1 cellular context compared by ENCODE assay signal in the genomic region with DNA sequence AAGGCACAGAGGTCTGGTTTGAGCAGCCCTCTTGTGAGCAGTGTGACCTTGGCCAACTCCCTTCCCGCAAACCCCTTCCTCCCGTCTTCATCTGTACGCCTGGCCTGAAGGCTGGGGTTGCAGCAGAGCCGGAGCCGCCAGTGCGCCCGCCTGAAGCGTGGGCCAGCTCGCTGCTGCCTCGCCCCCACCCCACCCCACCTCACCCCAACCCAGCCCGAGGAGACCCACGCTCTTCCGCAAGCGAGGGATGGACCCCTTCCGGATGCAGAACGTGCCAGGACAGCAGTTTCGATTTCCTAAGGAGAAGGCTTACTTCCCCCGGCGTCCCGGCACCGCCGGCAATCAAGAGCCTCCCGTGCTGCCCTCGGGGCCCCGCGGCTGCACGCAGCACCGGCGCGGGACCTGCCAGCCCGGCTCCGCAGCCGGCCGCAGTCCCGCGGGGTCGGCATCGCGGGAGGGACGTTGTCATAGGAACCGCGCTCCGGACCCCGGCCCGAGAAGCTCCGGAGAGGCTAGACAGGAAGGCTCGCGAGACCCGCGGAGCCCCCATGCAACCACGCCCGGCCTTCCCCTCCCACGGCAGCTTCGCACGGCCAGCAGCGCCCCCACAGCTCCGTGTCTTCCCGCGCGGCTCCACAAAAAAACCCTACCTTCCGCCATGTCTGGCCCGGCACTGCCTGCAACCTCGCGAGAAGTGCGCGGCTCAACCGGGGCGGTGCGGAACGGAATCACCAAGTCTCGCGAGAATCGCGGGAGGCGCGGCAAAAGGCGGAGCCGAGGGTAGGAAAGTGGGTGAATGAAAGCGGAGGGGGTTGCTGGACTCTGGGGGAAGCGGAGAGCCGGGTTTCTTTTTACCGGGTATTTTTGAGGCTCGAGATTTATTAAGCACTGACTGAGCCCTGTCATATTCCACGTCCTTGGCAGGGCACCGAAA.
A peak's percentile ranks its signal among the peaks of the same experiment; 100 is the strongest.
TF ChIP-seq lines count a peak whose summit lies in the region.

A gene with protein sequence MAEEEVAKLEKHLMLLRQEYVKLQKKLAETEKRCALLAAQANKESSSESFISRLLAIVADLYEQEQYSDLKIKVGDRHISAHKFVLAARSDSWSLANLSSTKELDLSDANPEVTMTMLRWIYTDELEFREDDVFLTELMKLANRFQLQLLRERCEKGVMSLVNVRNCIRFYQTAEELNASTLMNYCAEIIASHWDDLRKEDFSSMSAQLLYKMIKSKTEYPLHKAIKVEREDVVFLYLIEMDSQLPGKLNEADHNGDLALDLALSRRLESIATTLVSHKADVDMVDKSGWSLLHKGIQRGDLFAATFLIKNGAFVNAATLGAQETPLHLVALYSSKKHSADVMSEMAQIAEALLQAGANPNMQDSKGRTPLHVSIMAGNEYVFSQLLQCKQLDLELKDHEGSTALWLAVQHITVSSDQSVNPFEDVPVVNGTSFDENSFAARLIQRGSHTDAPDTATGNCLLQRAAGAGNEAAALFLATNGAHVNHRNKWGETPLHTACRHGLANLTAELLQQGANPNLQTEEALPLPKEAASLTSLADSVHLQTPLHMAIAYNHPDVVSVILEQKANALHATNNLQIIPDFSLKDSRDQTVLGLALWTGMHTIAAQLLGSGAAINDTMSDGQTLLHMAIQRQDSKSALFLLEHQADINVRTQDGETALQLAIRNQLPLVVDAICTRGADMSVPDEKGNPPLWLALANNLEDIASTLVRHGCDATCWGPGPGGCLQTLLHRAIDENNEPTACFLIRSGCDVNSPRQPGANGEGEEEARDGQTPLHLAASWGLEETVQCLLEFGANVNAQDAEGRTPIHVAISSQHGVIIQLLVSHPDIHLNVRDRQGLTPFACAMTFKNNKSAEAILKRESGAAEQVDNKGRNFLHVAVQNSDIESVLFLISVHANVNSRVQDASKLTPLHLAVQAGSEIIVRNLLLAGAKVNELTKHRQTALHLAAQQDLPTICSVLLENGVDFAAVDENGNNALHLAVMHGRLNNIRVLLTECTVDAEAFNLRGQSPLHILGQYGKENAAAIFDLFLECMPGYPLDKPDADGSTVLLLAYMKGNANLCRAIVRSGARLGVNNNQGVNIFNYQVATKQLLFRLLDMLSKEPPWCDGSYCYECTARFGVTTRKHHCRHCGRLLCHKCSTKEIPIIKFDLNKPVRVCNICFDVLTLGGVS (minus strand): TSS at position 698 of the 934 bp plus-strand sequence. CDS start 38 bp downstream, at position 660.

TF ChIP-seq in HepG2, 621 proteins besides CTCF, POLR2A, EP300 and RAD21 (continued from another document):
- TF ChIP-seq, protein P1, sequence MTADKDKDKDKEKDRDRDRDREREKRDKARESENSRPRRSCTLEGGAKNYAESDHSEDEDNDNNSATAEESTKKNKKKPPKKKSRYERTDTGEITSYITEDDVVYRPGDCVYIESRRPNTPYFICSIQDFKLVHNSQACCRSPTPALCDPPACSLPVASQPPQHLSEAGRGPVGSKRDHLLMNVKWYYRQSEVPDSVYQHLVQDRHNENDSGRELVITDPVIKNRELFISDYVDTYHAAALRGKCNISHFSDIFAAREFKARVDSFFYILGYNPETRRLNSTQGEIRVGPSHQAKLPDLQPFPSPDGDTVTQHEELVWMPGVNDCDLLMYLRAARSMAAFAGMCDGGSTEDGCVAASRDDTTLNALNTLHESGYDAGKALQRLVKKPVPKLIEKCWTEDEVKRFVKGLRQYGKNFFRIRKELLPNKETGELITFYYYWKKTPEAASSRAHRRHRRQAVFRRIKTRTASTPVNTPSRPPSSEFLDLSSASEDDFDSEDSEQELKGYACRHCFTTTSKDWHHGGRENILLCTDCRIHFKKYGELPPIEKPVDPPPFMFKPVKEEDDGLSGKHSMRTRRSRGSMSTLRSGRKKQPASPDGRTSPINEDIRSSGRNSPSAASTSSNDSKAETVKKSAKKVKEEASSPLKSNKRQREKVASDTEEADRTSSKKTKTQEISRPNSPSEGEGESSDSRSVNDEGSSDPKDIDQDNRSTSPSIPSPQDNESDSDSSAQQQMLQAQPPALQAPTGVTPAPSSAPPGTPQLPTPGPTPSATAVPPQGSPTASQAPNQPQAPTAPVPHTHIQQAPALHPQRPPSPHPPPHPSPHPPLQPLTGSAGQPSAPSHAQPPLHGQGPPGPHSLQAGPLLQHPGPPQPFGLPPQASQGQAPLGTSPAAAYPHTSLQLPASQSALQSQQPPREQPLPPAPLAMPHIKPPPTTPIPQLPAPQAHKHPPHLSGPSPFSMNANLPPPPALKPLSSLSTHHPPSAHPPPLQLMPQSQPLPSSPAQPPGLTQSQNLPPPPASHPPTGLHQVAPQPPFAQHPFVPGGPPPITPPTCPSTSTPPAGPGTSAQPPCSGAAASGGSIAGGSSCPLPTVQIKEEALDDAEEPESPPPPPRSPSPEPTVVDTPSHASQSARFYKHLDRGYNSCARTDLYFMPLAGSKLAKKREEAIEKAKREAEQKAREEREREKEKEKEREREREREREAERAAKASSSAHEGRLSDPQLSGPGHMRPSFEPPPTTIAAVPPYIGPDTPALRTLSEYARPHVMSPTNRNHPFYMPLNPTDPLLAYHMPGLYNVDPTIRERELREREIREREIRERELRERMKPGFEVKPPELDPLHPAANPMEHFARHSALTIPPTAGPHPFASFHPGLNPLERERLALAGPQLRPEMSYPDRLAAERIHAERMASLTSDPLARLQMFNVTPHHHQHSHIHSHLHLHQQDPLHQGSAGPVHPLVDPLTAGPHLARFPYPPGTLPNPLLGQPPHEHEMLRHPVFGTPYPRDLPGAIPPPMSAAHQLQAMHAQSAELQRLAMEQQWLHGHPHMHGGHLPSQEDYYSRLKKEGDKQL (CRISPR knock-in tag; IDR thresholded peaks at IDR 0.05; ENCODE audit: low read depth) = no peak
- TF ChIP-seq, protein P2, sequence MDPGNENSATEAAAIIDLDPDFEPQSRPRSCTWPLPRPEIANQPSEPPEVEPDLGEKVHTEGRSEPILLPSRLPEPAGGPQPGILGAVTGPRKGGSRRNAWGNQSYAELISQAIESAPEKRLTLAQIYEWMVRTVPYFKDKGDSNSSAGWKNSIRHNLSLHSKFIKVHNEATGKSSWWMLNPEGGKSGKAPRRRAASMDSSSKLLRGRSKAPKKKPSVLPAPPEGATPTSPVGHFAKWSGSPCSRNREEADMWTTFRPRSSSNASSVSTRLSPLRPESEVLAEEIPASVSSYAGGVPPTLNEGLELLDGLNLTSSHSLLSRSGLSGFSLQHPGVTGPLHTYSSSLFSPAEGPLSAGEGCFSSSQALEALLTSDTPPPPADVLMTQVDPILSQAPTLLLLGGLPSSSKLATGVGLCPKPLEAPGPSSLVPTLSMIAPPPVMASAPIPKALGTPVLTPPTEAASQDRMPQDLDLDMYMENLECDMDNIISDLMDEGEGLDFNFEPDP (CRISPR knock-in tag; conservative IDR thresholded peaks at IDR 0.05) = no peak
- TF ChIP-seq YY1 (IDR thresholded peaks at IDR 0.05; ENCODE audit: insufficient read depth, insufficient replicate concordance, low read depth, low read length) (peak; percentile 95), ZNF296 (CRISPR knock-in tag; conservative IDR thresholded peaks at IDR 0.05) (no peak), MAFG (CRISPR knock-in tag; IDR thresholded peaks at IDR 0.05) (no peak), ZNF337 (CRISPR knock-in tag; IDR thresholded peaks at IDR 0.05; ENCODE audit: borderline replicate concordance, low read depth) (no peak), ZNF160 (CRISPR knock-in tag; IDR thresholded peaks at IDR 0.05) (no peak), KMT2B (CRISPR knock-in tag; IDR thresholded peaks at IDR 0.05) (peak; percentile 96), ZNF792 (CRISPR knock-in tag; IDR thresholded peaks at IDR 0.05) (0 out of 2 replicates have a peak, but pooled peaks have one; percentile 28), ZNF484 (CRISPR knock-in tag; IDR thresholded peaks at IDR 0.05; ENCODE audit: borderline replicate concordance, low read depth) (no peak), ZKSCAN8 (CRISPR knock-in tag; IDR thresholded peaks at IDR 0.05; ENCODE audit: borderline replicate concordance) (0 out of 2 replicates have a peak, but pooled peaks have one; percentile 58), KAT8 (CRISPR knock-in tag; IDR thresholded peaks at IDR 0.05) (peak; percentile 87), ZNF703 (CRISPR knock-in tag; IDR thresholded peaks at IDR 0.05; ENCODE audit: borderline replicate concordance) (no peak; the same call in 1 of the 2 replicates), ZNF253 (CRISPR knock-in tag; IDR thresholded peaks at IDR 0.05; ENCODE audit: borderline replicate concordance) (no peak), PHF20 (CRISPR knock-in tag; IDR thresholded peaks at IDR 0.05) (peak; percentile 80), ZZZ3 (CRISPR knock-in tag; IDR thresholded peaks at IDR 0.05; ENCODE audit: borderline replicate concordance) (peak; percentile 86), SMAD9 (CRISPR knock-in tag; IDR thresholded peaks at IDR 0.05) (no peak), JUND (CRISPR knock-in tag; IDR thresholded peaks at IDR 0.05) (no peak), ZNF570 (CRISPR knock-in tag; IDR thresholded peaks at IDR 0.05; ENCODE audit: borderline replicate concordance) (0 out of 2 replicates have a peak, but pooled peaks have one; percentile 33), TEAD3 (CRISPR knock-in tag; optimal IDR thresholded peaks at IDR 0.05; ENCODE audit: borderline replicate concordance) (peak; percentile 41), GTF2F1 (IDR thresholded peaks at IDR 0.05; ENCODE audit: low read length) (no peak)
- TF ChIP-seq, protein P3, sequence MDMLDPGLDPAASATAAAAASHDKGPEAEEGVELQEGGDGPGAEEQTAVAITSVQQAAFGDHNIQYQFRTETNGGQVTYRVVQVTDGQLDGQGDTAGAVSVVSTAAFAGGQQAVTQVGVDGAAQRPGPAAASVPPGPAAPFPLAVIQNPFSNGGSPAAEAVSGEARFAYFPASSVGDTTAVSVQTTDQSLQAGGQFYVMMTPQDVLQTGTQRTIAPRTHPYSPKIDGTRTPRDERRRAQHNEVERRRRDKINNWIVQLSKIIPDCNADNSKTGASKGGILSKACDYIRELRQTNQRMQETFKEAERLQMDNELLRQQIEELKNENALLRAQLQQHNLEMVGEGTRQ (IDR thresholded peaks at IDR 0.05; ENCODE audit: low read depth, low read length) = no peak
- TF ChIP-seq, protein P3 (CRISPR knock-in tag; IDR thresholded peaks at IDR 0.05; ENCODE audit: borderline replicate concordance) = no peak
- TF ChIP-seq, protein P4, sequence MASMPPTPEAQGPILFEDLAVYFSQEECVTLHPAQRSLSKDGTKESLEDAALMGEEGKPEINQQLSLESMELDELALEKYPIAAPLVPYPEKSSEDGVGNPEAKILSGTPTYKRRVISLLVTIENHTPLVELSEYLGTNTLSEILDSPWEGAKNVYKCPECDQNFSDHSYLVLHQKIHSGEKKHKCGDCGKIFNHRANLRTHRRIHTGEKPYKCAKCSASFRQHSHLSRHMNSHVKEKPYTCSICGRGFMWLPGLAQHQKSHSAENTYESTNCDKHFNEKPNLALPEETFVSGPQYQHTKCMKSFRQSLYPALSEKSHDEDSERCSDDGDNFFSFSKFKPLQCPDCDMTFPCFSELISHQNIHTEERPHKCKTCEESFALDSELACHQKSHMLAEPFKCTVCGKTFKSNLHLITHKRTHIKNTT (CRISPR knock-in tag; IDR thresholded peaks at IDR 0.05) = no peak
- TF ChIP-seq, protein P5, sequence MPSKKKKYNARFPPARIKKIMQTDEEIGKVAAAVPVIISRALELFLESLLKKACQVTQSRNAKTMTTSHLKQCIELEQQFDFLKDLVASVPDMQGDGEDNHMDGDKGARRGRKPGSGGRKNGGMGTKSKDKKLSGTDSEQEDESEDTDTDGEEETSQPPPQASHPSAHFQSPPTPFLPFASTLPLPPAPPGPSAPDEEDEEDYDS (CRISPR knock-in tag; IDR thresholded peaks at IDR 0.05) = peak; percentile 84
